ENCODE assay signal across 1 cellular context in the genomic region with DNA sequence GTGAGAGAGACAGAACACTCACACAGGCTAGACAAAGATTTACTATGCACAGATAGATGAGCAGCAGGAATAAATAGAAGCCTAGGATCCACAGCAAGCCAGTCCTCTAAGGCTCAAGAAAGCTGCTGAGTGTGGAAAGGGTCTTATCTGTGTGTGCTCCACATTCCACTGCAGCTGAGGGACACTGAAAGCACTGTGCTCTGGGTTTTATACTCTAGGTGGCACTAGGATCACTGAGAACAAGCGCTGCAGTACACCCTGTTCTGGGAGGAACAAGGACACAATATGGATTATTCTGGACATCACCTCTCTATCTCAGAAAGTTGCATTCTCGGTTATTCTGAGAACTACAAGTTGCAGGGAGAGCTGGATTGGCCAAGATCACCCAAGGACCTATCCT.
TF ChIP-seq lines count a peak whose summit lies in the region.

No MANE protein-coding gene starts in this region.

TF ChIP-seq in SK-N-SH, 30 proteins besides CTCF, POLR2A, EP300 and RAD21 (continued from another document):
- TF ChIP-seq, protein P1, sequence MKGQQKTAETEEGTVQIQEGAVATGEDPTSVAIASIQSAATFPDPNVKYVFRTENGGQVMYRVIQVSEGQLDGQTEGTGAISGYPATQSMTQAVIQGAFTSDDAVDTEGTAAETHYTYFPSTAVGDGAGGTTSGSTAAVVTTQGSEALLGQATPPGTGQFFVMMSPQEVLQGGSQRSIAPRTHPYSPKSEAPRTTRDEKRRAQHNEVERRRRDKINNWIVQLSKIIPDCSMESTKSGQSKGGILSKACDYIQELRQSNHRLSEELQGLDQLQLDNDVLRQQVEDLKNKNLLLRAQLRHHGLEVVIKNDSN (IDR thresholded peaks at IDR 0.05; ENCODE audit: borderline replicate concordance, low read depth) = no peak
- no peak for TF ChIP-seq MXI1 (IDR thresholded peaks at IDR 0.05; ENCODE audit: low read depth, low read length)
- TF ChIP-seq, protein P2, sequence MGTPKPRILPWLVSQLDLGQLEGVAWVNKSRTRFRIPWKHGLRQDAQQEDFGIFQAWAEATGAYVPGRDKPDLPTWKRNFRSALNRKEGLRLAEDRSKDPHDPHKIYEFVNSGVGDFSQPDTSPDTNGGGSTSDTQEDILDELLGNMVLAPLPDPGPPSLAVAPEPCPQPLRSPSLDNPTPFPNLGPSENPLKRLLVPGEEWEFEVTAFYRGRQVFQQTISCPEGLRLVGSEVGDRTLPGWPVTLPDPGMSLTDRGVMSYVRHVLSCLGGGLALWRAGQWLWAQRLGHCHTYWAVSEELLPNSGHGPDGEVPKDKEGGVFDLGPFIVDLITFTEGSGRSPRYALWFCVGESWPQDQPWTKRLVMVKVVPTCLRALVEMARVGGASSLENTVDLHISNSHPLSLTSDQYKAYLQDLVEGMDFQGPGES (IDR thresholded peaks at IDR 0.05; ENCODE audit: low read depth, low read length) = no peak
- no peak for TF ChIP-seq RCOR1 (IDR thresholded peaks at IDR 0.05; ENCODE audit: low read length)
- TF ChIP-seq NRF1 (IDR thresholded peaks at IDR 0.05; ENCODE audit: low read depth, low read length) = no peak
